12 cellular contexts compared by ENCODE assay signal in the genomic region with DNA sequence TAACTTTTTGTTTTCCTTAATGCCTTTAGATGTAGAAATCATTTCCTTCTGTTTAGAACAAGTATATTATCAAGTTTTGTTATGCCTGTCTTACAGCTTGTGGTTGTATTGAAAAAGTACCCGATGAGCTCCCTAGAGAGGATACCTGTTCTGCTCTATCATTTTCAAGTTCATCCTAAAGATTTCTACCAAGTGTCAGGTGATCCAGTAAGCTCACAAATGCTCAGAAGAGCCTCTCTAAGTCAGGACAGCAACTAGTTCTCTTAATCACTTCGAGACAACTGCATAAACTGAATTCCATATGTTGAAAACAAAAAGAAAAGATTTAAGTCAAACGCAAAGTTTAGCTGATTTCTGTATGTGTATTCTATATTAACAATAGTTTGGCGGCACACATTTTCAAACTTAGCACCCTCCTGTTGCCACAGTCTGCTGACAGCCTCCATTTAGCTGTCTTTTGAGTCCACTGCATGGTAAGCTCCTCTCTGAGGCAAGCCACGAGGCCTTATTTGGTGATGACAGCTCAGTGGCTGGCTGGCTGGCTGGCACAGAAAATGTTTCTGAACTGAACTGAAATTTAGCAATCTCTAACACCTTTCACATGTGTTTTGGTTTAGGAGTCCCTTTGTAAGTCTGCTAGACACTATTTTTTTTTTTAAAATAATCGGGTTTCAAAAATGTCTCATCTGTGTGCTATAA. TPM values are rescaled to one million over a fixed set of nuclear protein-coding genes. Genes with fewer than 3 reads are reported as not detected.
DNase-seq lines count a peak whose midpoint lies in the region; ATAC-seq, FAIRE-seq and TF ChIP-seq lines count a peak whose summit lies in the region.
"Had no signal": no experiment of that assay in that cellular context is flagged by ENCODE, and none has a peak within 500 bp of the region (broad histone marks: within the 10 kb centered on the region; RNA-seq: fewer than 3 reads in every experiment).

No MANE protein-coding gene starts in this region.

- no peak for TF ChIP-seq POLR2A in H54 (IDR thresholded peaks at IDR 0.05; ENCODE audit: low read depth, low read length)
- no peak for TF ChIP-seq POLR2A in breast epithelium (IDR thresholded peaks at IDR 0.05)

- intact Hi-C loops in breast epithelium (cut with DNase I; ENCODE audit: low total_unique reads): no loop called here

- H3K27me3 Mint-ChIP-seq in naive thymus-derived CD8-positive, alpha-beta T cell: no peaks in the 10 kb centered on the region
- no peaks in the 10 kb centered on the region for H3K27me3 Mint-ChIP-seq in activated T-helper 17 cell treated with anti-CD3 and anti-CD28 coated beads, Interleukin-2, amount 50 U/mL, for 72 hours

- TF ChIP-seq CTCF in breast epithelium (IDR thresholded peaks at IDR 0.05) (no peak), thoracic aorta (IDR thresholded peaks at IDR 0.05) (no peak)

- POLR2A ChIA-PET in naive thymus-derived CD8-positive, alpha-beta T cell (lab: Charles Lee): no interaction called here

- DNase-seq in H54 (ENCODE audit: insufficient read length, low spot score) (no peak), breast epithelium (ENCODE audit: low spot score in 2 of 2) (peak in 1 of 2 donors; percentile 80), iris pigment epithelial cell (ENCODE audit: low read depth) (peak; percentile 66), thoracic aorta (ENCODE audit: low spot score) (peak; percentile 2)
- no peak for DNase-seq in naive thymus-derived CD8-positive, alpha-beta T cell
- DNase-seq: KG1; NCI-H748 treated with DMSO at 0.1 percent for 48 hours; stimulated activated CD4-positive, alpha-beta T cell treated with anti-CD3 and anti-CD28 coated beads, Interleukin-2, amount 100 ng/mL, for 48 hours had no signal

- H3K27me3 ChIP-seq in breast epithelium (no peaks in the 10 kb centered on the region), thoracic aorta (replicated peaks; ENCODE audit: insufficient read depth) (no peaks in the 10 kb centered on the region)

- H3K4me1 ChIP-seq in breast epithelium (no peaks in the 10 kb centered on the region), thoracic aorta (ENCODE audit: control insufficient read depth in 1 of 2, low read depth in 2 of 2) (peaks cover 5 to 22% of the 10 kb centered on the region in 2 donors)

- ATAC-seq in thoracic aorta (ENCODE audit: insufficient number of reproducible peaks, low FRiP score, low read depth) (peak; percentile 71), HG02852 (IDR thresholded peaks at IDR 0.05; ENCODE audit: unreplicated experiment) (no peak), HG03025 (IDR thresholded peaks at IDR 0.05; ENCODE audit: low FRiP score, unreplicated experiment) (no peak)
- ATAC-seq in naive thymus-derived CD8-positive, alpha-beta T cell: no peak
- ATAC-seq in activated T-helper 17 cell treated with anti-CD3 and anti-CD28 coated beads, Interleukin-2, amount 50 U/mL, for 72 hours (replicated peaks): no peak

- peak overlapping the region; percentile 62 to 75 for H3K27ac ChIP-seq in breast epithelium
- peak overlapping the region; percentile 64 to 71 for H3K27ac ChIP-seq in thoracic aorta

- no peaks in the 10 kb centered on the region for H3K36me3 Mint-ChIP-seq in naive thymus-derived CD8-positive, alpha-beta T cell
- no peaks in the 10 kb centered on the region for H3K36me3 Mint-ChIP-seq in activated T-helper 17 cell treated with anti-CD3 and anti-CD28 coated beads, Interleukin-2, amount 50 U/mL, for 72 hours (ENCODE audit: low read depth)

- no peak overlapping the region for H3K27ac Mint-ChIP-seq in naive thymus-derived CD8-positive, alpha-beta T cell
- H3K27ac Mint-ChIP-seq in activated T-helper 17 cell treated with anti-CD3 and anti-CD28 coated beads, Interleukin-2, amount 50 U/mL, for 72 hours: no peak overlapping the region
- H3K27ac Mint-ChIP-seq: activated T-helper 2 cell treated with anti-CD3 and anti-CD28 coated beads, Interferon-gamma antibody, Interleukin-2, Interleukin-4, amounts not matched to agents 10 μg/mL and 5 μg/mL and 100 μg/mL, durations not matched to agents 14 hours and 24 hours and 36 hours had no signal

- no peak overlapping the region for H3K4me3 Mint-ChIP-seq in naive thymus-derived CD8-positive, alpha-beta T cell
- no peak overlapping the region for H3K4me3 Mint-ChIP-seq in activated T-helper 17 cell treated with anti-CD3 and anti-CD28 coated beads, Interleukin-2, amount 50 U/mL, for 72 hours

- peak; percentile 85 for FAIRE-seq in H54 (lab: Jason Lieb, UNC)

- H3K4me3 ChIP-seq in breast epithelium: no peak overlapping the region
- H3K4me3 ChIP-seq in thoracic aorta: no peak overlapping the region

- no peaks in the 10 kb centered on the region for H3K4me1 Mint-ChIP-seq in naive thymus-derived CD8-positive, alpha-beta T cell
- no peaks in the 10 kb centered on the region for H3K4me1 Mint-ChIP-seq in activated T-helper 17 cell treated with anti-CD3 and anti-CD28 coated beads, Interleukin-2, amount 50 U/mL, for 72 hours

- no peaks in the 10 kb centered on the region for H3K36me3 ChIP-seq in breast epithelium
- no peaks in the 10 kb centered on the region for H3K36me3 ChIP-seq in thoracic aorta

- H3K9me3 ChIP-seq in breast epithelium (no peaks in the 10 kb centered on the region), thoracic aorta (no peaks in the 10 kb centered on the region)

- H3K9me3 Mint-ChIP-seq in naive thymus-derived CD8-positive, alpha-beta T cell: peaks cover 0 to 7% (median 0%) of the 10 kb centered on the region in 9 donors
- peaks cover 21% of the 10 kb centered on the region for H3K9me3 Mint-ChIP-seq in activated T-helper 17 cell treated with anti-CD3 and anti-CD28 coated beads, Interleukin-2, amount 50 U/mL, for 72 hours
- H3K9me3 Mint-ChIP-seq: activated T-helper 2 cell treated with anti-CD3 and anti-CD28 coated beads, Interferon-gamma antibody, Interleukin-2, Interleukin-4, amounts not matched to agents 10 μg/mL and 5 μg/mL and 100 μg/mL, durations not matched to agents 14 hours and 24 hours and 36 hours had no signal

RNA-seq across cellular contexts. Expression of a gene that starts 59.4 kb away (rescaled TPM):
- 100 to 1,000 TPM in 2 of 3 donors, 10 to 100 TPM in 1; 67.5 to 157 (median 108) TPM for total RNA-seq in breast epithelium
- 100 to 1,000 TPM in 1 of 2 donors, 10 to 100 TPM in 1; 89.2 to 184 TPM for total RNA-seq in thoracic aorta
- not detected for total RNA-seq in naive thymus-derived CD8-positive, alpha-beta T cell
- not detected for polyA plus RNA-seq in naive thymus-derived CD8-positive, alpha-beta T cell
- not detected for total RNA-seq in activated T-helper 17 cell treated with anti-CD3 and anti-CD28 coated beads, Interleukin-2, amount 50 U/mL, for 72 hours
- total RNA-seq: activated T-helper 2 cell treated with anti-CD3 and anti-CD28 coated beads, Interferon-gamma antibody, Interleukin-2, Interleukin-4, amounts not matched to agents 10 μg/mL and 5 μg/mL and 100 μg/mL, durations not matched to agents 14 hours and 24 hours and 36 hours had no signal

Comparison
In these comparisons a context has a peak if more than half of its experiments do, and no peak if none do; other contexts are left out.
1. DNase-seq: peak in iris pigment epithelial cell (single experiment) and thoracic aorta (single experiment); none in H54 (single experiment) and naive thymus-derived CD8-positive, alpha-beta T cell (0 of 10).
2. RNA of a gene that starts 59.4 kb away (total RNA-seq): 89.2 to 184 TPM in thoracic aorta and 67.5 to 157 TPM in breast epithelium; not detected in activated T-helper 17 cell treated with anti-CD3 and anti-CD28 coated beads, Interleukin-2, amount 50 U/mL, for 72 hours and not detected in naive thymus-derived CD8-positive, alpha-beta T cell; every median in the first group is over 10 times any median in the second.